ENCODE assay signal across 26 cellular contexts in genomic region chr14:21184252-21184651, GRCh38. TPM values are rescaled to one million over a fixed set of nuclear protein-coding genes. Genes with fewer than 3 reads are reported as not detected.
"Had no signal": no experiment of that assay in that cellular context is flagged by ENCODE, and none has a peak within 500 bp of the region (broad histone marks: within the 10 kb centered on the region; RNA-seq: fewer than 3 reads in every experiment).

No MANE protein-coding gene starts in this region.

- H3K9me3 ChIP-seq: breast epithelium had no signal

- H3K4me3 ChIP-seq: breast epithelium, K562, Peyer's patch had no signal

- H3K27me3 ChIP-seq: breast epithelium, Peyer's patch had no signal

- DNase-seq: activated B cell treated with CpG ODN at 0.5 μM for 24 hours; activated CD4-positive, alpha-beta T cell treated with anti-CD3 and anti-CD28 coated beads for 1 hour; activated CD4-positive, alpha-beta T cell treated with anti-CD3 and anti-CD28 coated beads, Interleukin-2, amount 10 ng/mL, durations not matched to agents 24 days and 14 days; activated CD4-positive, alpha-beta T cell treated with anti-CD3 and anti-CD28 coated beads, Interleukin-2, amount 50 U/mL, for 48 hours; activated CD8-positive, alpha-beta memory T cell treated with anti-CD3 and anti-CD28 coated beads, Interleukin-2, amount 10 ng/mL, durations not matched to agents 7 days and 5 days; activated effector memory CD4-positive, alpha-beta T cell treated with Interleukin-2 at 50 U/mL for 16 hours; activated naive CD4-positive, alpha-beta T cell; activated T-cell treated with anti-CD3 and anti-CD28 coated beads, Interleukin-2, amount 50 U/mL, for 24 hours; aorta; Karpas-422; MM.1S; NCI-H1105 treated with DMSO at 0.1 percent for 48 hours; NCI-H1436 treated with DMSO at 0.1 percent for 48 hours; NCI-H187; NCI-H2081; NCI-H510A treated with DMSO at 0.1 percent for 48 hours; NCI-H69; NK-92 treated with Interleukin-12 subunit alpha and Interleukin-12 subunit beta, amount 100 ng/mL, for 24 hours; OCI-M1; Peyer's patch; SHP77 treated with DMSO at 0.1 percent for 48 hours had no signal

- H3K4me1 ChIP-seq: breast epithelium, Peyer's patch had no signal

- ATAC-seq: activated CD8-positive, alpha-beta memory T cell treated with anti-CD3 and anti-CD28 coated beads, Interleukin-2, amount 10 ng/mL, durations not matched to agents 7 days and 5 days; K562 had no signal

- H3K27ac ChIP-seq: breast epithelium, Peyer's patch, RWPE1 had no signal

- H3K36me3 ChIP-seq: breast epithelium, Peyer's patch had no signal

RNA-seq across cellular contexts. Expression of gene OR5AU1, which starts 28.4 kb away (rescaled TPM):
- total RNA-seq: activated B cell treated with CpG ODN at 0.5 μM for 24 hours; activated CD4-positive, alpha-beta T cell treated with anti-CD3 and anti-CD28 coated beads, Interleukin-2, amount 10 ng/mL, durations not matched to agents 24 days and 14 days; activated CD8-positive, alpha-beta memory T cell treated with anti-CD3 and anti-CD28 coated beads, Interleukin-2, amount 10 ng/mL, durations not matched to agents 7 days and 5 days; activated T-helper 1 cell treated with anti-CD3 and anti-CD28 coated beads, Interleukin-12 subunit alpha, Interleukin-12 subunit beta, Interleukin-2, Interleukin-4 antibody, amounts not matched to agents 30 ng/mL and 10 ng/mL and 1 ng/mL, durations not matched to agents 14 hours and 24 hours and 36 hours; aorta; breast epithelium; K562; Peyer's patch; T-helper 1 cell treated with Interleukin-12 subunit alpha and Interleukin-12 subunit beta and Interleukin-4 antibody, amounts not matched to agents 30 ng/mL and 1 ng/mL, for 36 hours had no signal
- polyA plus RNA-seq: aorta, K562 had no signal
